Comparison of ENCODE assay signal across 2 cellular contexts in genomic region chr11:120820040-120820439, GRCh38.
TF ChIP-seq lines count a peak whose summit lies in the region.

No MANE protein-coding gene starts in this region.

TF ChIP-seq in IMR-90, 13 proteins besides CTCF, POLR2A, EP300 and RAD21 (continued from another document):
- TF ChIP-seq ELK1 (IDR thresholded peaks at IDR 0.05; ENCODE audit: borderline replicate concordance, low read depth, low read length) (no peak), CEBPB (IDR thresholded peaks at IDR 0.05; ENCODE audit: low read depth, low read length) (no peak), RCOR1 (IDR thresholded peaks at IDR 0.05; ENCODE audit: insufficient replicate concordance, low read length) (no peak), MAZ (IDR thresholded peaks at IDR 0.05; ENCODE audit: borderline replicate concordance, low read depth, low read length) (no peak), SMC3 (IDR thresholded peaks at IDR 0.05; ENCODE audit: low read depth, low read length) (no peak), USF2 (IDR thresholded peaks at IDR 0.05; ENCODE audit: low read depth, low read length) (no peak), CHD1 (IDR thresholded peaks at IDR 0.05; ENCODE audit: low read depth, low read length) (no peak), MAFK (IDR thresholded peaks at IDR 0.05; ENCODE audit: low read depth, low read length) (no peak), FOS (IDR thresholded peaks at IDR 0.05; ENCODE audit: low read depth, low read length) (no peak), NFE2L2 (IDR thresholded peaks at IDR 0.05; ENCODE audit: low read depth, low read length) (no peak)

TF ChIP-seq in SK-N-SH, 30 proteins besides CTCF, POLR2A, EP300 and RAD21 (continued from another document):
- TF ChIP-seq PBX3 (IDR thresholded peaks at IDR 0.05) (no peak), JUND (IDR thresholded peaks at IDR 0.05) (no peak), SMC3 (IDR thresholded peaks at IDR 0.05; ENCODE audit: low read depth, low read length) (no peak), IRF3 (IDR thresholded peaks at IDR 0.05; ENCODE audit: low read depth, low read length) (no peak), RCOR1 (IDR thresholded peaks at IDR 0.05; ENCODE audit: low read length) (no peak), GATA2 (CRISPR knock-in tag; IDR thresholded peaks at IDR 0.05) (no peak), EZH2phosphoT487 (IDR thresholded peaks at IDR 0.05; ENCODE audit: borderline replicate concordance, low read depth) (no peak), CHD2 (IDR thresholded peaks at IDR 0.05; ENCODE audit: low read length, partially characterized antibody) (no peak), MAX (IDR thresholded peaks at IDR 0.05; ENCODE audit: low read depth) (no peak), POLR2AphosphoS5 (IDR thresholded peaks at IDR 0.05; ENCODE audit: low read depth, low read length) (no peak), ZBTB33 (IDR thresholded peaks at IDR 0.05; ENCODE audit: borderline replicate concordance, low read depth) (no peak), MEF2A (IDR thresholded peaks at IDR 0.05; ENCODE audit: borderline replicate concordance, low read depth) (no peak), TEAD4 (IDR thresholded peaks at IDR 0.05; ENCODE audit: borderline replicate concordance, insufficient read depth) (no peak), TAF1 (IDR thresholded peaks at IDR 0.05; ENCODE audit: borderline replicate concordance, low read depth, low read length) (no peak), ELF1 (IDR thresholded peaks at IDR 0.05) (no peak)
